8 cellular contexts compared by ENCODE assay signal in the genomic region with DNA sequence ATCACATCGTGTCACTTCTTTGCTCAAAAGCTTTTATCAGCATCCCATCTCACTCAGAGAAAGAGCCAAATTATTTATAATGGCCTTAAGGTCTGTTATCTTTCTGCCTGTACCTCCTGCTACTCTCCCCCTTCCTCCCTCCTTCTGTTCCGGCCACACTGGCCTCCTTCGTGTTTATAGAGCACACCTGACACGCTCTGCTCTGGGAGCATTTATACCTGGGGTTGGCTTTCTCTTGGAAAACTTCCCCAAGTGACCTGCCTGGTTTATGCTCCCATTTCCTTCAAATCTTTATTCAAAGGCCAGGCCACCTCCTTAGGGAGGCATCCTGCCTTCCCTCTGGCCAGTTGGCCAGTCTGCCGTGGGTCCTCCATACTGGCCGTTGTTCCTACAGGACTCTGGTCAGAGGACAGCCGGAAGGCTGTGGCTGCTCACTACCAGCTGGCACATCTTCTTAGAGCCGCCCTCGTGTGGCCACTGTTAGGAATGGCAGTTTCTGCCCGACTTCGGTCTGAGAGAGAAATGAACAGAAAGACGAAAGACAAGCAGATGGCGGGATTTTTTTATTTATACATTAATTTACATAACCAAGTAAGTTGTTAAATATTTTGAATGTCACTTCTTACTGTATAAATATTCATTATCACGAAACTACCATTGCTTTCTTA.
DNase-seq lines count a peak whose midpoint lies in the region; ATAC-seq and TF ChIP-seq lines count a peak whose summit lies in the region.

No MANE protein-coding gene starts in this region.

- no peak overlapping the region for H3K18ac ChIP-seq in IMR-90 (ENCODE audit: low read depth, low read length)

- DNase-seq in EL: peak; percentile 57
- peak; percentile 56 for DNase-seq in IMR-90
- peak; percentile 47 for DNase-seq in SK-N-SH
- DNase-seq in activated naive CD4-positive, alpha-beta T cell treated with anti-CD3 and anti-CD28 coated beads, Interleukin-2, amount 10 ng/mL, durations not matched to agents 7 days and 5 days: peak; percentile 53
- peak; percentile 67 for DNase-seq in Right ventricle myocardium superior
- DNase-seq in posterior vena cava (ENCODE audit: low spot score): peak; percentile 90
- DNase-seq in aorta: peak; percentile 72 to 79

- H2BK120ac ChIP-seq in IMR-90 (ENCODE audit: low read depth, low read length): no peak overlapping the region

- TF ChIP-seq CTCF in IMR-90 (conservative IDR thresholded peaks at IDR 0.05; ENCODE audit: low read depth, low read length): peak; percentile 70
- peak; percentile 87 for TF ChIP-seq CTCF in SK-N-SH (IDR thresholded peaks at IDR 0.05)

- H3K4me1 Mint-ChIP-seq in activated naive CD4-positive, alpha-beta T cell treated with anti-CD3 and anti-CD28 coated beads, Interleukin-2, amount 10 ng/mL, durations not matched to agents 7 days and 5 days: no peaks in the 10 kb centered on the region

- no peaks in the 10 kb centered on the region for H3K9me2 ChIP-seq in SK-N-SH

- H3K36me3 Mint-ChIP-seq in activated naive CD4-positive, alpha-beta T cell treated with anti-CD3 and anti-CD28 coated beads, Interleukin-2, amount 10 ng/mL, durations not matched to agents 7 days and 5 days: no peaks in the 10 kb centered on the region

- POLR2A ChIA-PET in IMR-90 (lab: Charles Lee; ENCODE audit: unreplicated experiment) (no interaction called here), SK-N-SH (lab: Yijun Ruan, JAX) (no interaction called here)

- H3K4me1 ChIP-seq in IMR-90 (ENCODE audit: control insufficient read depth, insufficient read depth, low read length) (no peaks in the 10 kb centered on the region), SK-N-SH (ENCODE audit: control insufficient read depth in 1 of 2, insufficient read depth in 2 of 2, low read depth in 1 of 2, low read length in 1 of 2) (no peaks in the 10 kb centered on the region), aorta (ENCODE audit: control insufficient read depth in 1 of 2, insufficient read depth in 2 of 2, low read length in 2 of 2) (no peaks in the 10 kb centered on the region)

- ATAC-seq in GM21576 (IDR thresholded peaks at IDR 0.05; ENCODE audit: unreplicated experiment): peak; percentile 95
- ATAC-seq in IMR-90 (ENCODE audit: low read depth): peak; percentile 94
- ATAC-seq in Right ventricle myocardium superior (ENCODE audit: poor library complexity): peak; percentile 81
- peak; percentile 63 for ATAC-seq in aorta (ENCODE audit: low FRiP score)

- no peak overlapping the region for H2BK20ac ChIP-seq in IMR-90 (ENCODE audit: low read depth, low read length)

- H4K20me1 ChIP-seq in IMR-90 (ENCODE audit: insufficient read depth, low read length) (no peaks in the 10 kb centered on the region), SK-N-SH (ENCODE audit: insufficient read depth) (no peaks in the 10 kb centered on the region)

- H4K91ac ChIP-seq in IMR-90 (ENCODE audit: insufficient read depth, low read depth, low read length): no peak overlapping the region

- H3K4me3 ChIP-seq in IMR-90 (ENCODE audit: insufficient read depth, low read depth, low read length) (no peak overlapping the region), SK-N-SH (ENCODE audit: low read depth in 2 of 2, low read length in 1 of 2) (peak overlapping the region in 1 of 2 experiments; percentile 35; a peak in 1 of 4 replicates), aorta (ENCODE audit: low read length in 2 of 2) (no peak overlapping the region)

- H2BK15ac ChIP-seq in IMR-90 (ENCODE audit: low read depth, low read length): no peak overlapping the region

- H4K8ac ChIP-seq in IMR-90 (ENCODE audit: low read depth in 2 of 2, low read length in 2 of 2): peak overlapping the region in 1 of 2 experiments; percentile 18; a peak in 1 of 4 replicates

- no peaks in the 10 kb centered on the region for H3K79me1 ChIP-seq in IMR-90 (ENCODE audit: low read depth in 1 of 2, low read length in 2 of 2)

- H3K36me3 ChIP-seq in IMR-90 (ENCODE audit: control insufficient read depth, insufficient read depth, low read length) (no peaks in the 10 kb centered on the region), SK-N-SH (replicated peaks in 1 of 2; ENCODE audit: control insufficient read depth in 1 of 2, insufficient read depth in 2 of 2, low read length in 1 of 2) (no peaks in the 10 kb centered on the region), aorta (ENCODE audit: control insufficient read depth in 1 of 2, insufficient read depth in 2 of 2, low read length in 1 of 2) (no peaks in the 10 kb centered on the region)

- H3K27ac ChIP-seq in IMR-90 (ENCODE audit: insufficient read depth, low read length): no peak overlapping the region
- no peak overlapping the region for H3K27ac ChIP-seq in SK-N-SH (ENCODE audit: low read depth in 2 of 2, low read length in 1 of 2)
- no peak overlapping the region for H3K27ac ChIP-seq in aorta (ENCODE audit: low read depth in 1 of 2, low read length in 2 of 2)

- no peak overlapping the region for H2AK5ac ChIP-seq in IMR-90 (ENCODE audit: low read depth, low read length)

- H3K4me3 Mint-ChIP-seq in activated naive CD4-positive, alpha-beta T cell treated with anti-CD3 and anti-CD28 coated beads, Interleukin-2, amount 10 ng/mL, durations not matched to agents 7 days and 5 days: no peak overlapping the region

- no TSS peak for BruUV-seq in IMR-90 (replicated peaks; lab: Mats Ljungman, UMichigan)

- H3K79me2 ChIP-seq in SK-N-SH (ENCODE audit: insufficient read depth): no peaks in the 10 kb centered on the region

- H3K27ac Mint-ChIP-seq in activated naive CD4-positive, alpha-beta T cell treated with anti-CD3 and anti-CD28 coated beads, Interleukin-2, amount 10 ng/mL, durations not matched to agents 7 days and 5 days: no peak overlapping the region

- no peak overlapping the region for H3K9ac ChIP-seq in IMR-90 (ENCODE audit: low read depth, low read length)
- H3K9ac ChIP-seq in SK-N-SH: no peak overlapping the region

- H3K27me3 Mint-ChIP-seq in activated naive CD4-positive, alpha-beta T cell treated with anti-CD3 and anti-CD28 coated beads, Interleukin-2, amount 10 ng/mL, durations not matched to agents 7 days and 5 days: peaks cover 5% of the 10 kb centered on the region

- no peaks in the 10 kb centered on the region for H3K9me3 Mint-ChIP-seq in activated naive CD4-positive, alpha-beta T cell treated with anti-CD3 and anti-CD28 coated beads, Interleukin-2, amount 10 ng/mL, durations not matched to agents 7 days and 5 days

- H4K5ac ChIP-seq in IMR-90 (ENCODE audit: low read depth, low read length): no peak overlapping the region

- no peak overlapping the region for H3K4ac ChIP-seq in IMR-90 (ENCODE audit: low read depth, low read length)

- H3K4me2 ChIP-seq in IMR-90 (ENCODE audit: low read depth, low read length): no peak overlapping the region
- H3K4me2 ChIP-seq in SK-N-SH: 0 out of 2 replicates have a peak overlapping the region, but pooled peaks have one; percentile 2

- H2AK9ac ChIP-seq in IMR-90 (replicated peaks; ENCODE audit: low read depth, low read length, poor library complexity): no peak overlapping the region

- no peak overlapping the region for H3K56ac ChIP-seq in IMR-90 (ENCODE audit: extremely low read depth, insufficient read depth, low read length)

- H2AFZ ChIP-seq in IMR-90 (replicated peaks; ENCODE audit: low read length, poor library complexity) (peak overlapping the region; percentile 58), SK-N-SH (ENCODE audit: low read depth) (0 out of 2 replicates have a peak overlapping the region, but pooled peaks have one; percentile 48)

- WGBS in IMR-90 (ENCODE audit: extremely low coverage in 2 of 2, insufficient read length in 1 of 2), 2 experiments: no CpG with 5 or more reads among the region's 14 CpGs
- WGBS in SK-N-SH (ENCODE audit: low lambda C conversion rate): 15% methylated on average over 14 of the region's 14 CpGs
- WGBS in aorta, 2 donors: 21 to 30% methylated on average over 14 of the region's 14 CpGs

- TF ChIP-seq POLR2A in IMR-90 (IDR thresholded peaks at IDR 0.05; ENCODE audit: low read depth, low read length): no peak

- no peak overlapping the region for H2BK5ac ChIP-seq in IMR-90 (ENCODE audit: low read depth, low read length, poor library complexity, severe bottlenecking)

- H3K9me3 ChIP-seq in IMR-90 (ENCODE audit: control insufficient read depth, insufficient read depth, low read length) (no peaks in the 10 kb centered on the region), SK-N-SH (no peaks in the 10 kb centered on the region), aorta (ENCODE audit: control insufficient read depth, low read length) (no peaks in the 10 kb centered on the region)

- no peaks in the 10 kb centered on the region for H3K9me1 ChIP-seq in IMR-90 (ENCODE audit: insufficient read depth, low read length)

- no peaks in the 10 kb centered on the region; the same call in 1 of the 2 replicates for H3K27me3 ChIP-seq in IMR-90 (ENCODE audit: control insufficient read depth, insufficient read depth, low read length)
- no peaks in the 10 kb centered on the region for H3K27me3 ChIP-seq in SK-N-SH (ENCODE audit: insufficient read depth)
- no peaks in the 10 kb centered on the region for H3K27me3 ChIP-seq in aorta (ENCODE audit: control insufficient read depth in 1 of 2, insufficient read depth in 2 of 2, low read length in 1 of 2)

- H3K14ac ChIP-seq in IMR-90 (replicated peaks; ENCODE audit: low read depth, low read length): no peak overlapping the region

- no peak for TF ChIP-seq EP300 in SK-N-SH (IDR thresholded peaks at IDR 0.05; ENCODE audit: borderline replicate concordance in 1 of 2, low read depth in 1 of 2, low read length in 1 of 2)

- CTCF ChIA-PET in IMR-90 (lab: Yijun Ruan, JAX) (no interaction called here), SK-N-SH (lab: Yijun Ruan, JAX) (interaction anchor here (0.7 to 2.4 kb wide), 7 partner anchors 14 to 214 kb away, joined by 3 to 10 read pairs (median 4); no protein-coding TSS in a partner anchor)
- CTCF ChIA-PET in activated naive CD4-positive, alpha-beta T cell treated with anti-CD3 and anti-CD28 coated beads, Interleukin-2, amount 10 ng/mL, durations not matched to agents 7 days and 5 days (lab: Charles Lee): interaction anchor here (0.6 to 2.3 kb wide), 4 partner anchors 32 to 207 kb away, joined by 3 to 9 read pairs (median 5); no protein-coding TSS in a partner anchor

- H3F3A ChIP-seq in SK-N-SH (replicated peaks; ENCODE audit: insufficient read depth): no peaks in the 10 kb centered on the region

- H3K23ac ChIP-seq in IMR-90 (ENCODE audit: low read depth, low read length): no peak overlapping the region

- in situ Hi-C loops in IMR-90 (cut with MboI; ENCODE audit: low sequenced_read_pairs): no loop called here

- dilution Hi-C loops in IMR-90 (cut with HindIII; ENCODE audit: low sequenced_read_pairs, unreplicated experiment): no loop called here

- intact Hi-C loops in IMR-90 (cut with micrococcal nuclease) (loop anchor here (1.0 kb wide), 3 partner anchors 56 to 207 kb away; no protein-coding TSS in a partner anchor), Right ventricle myocardium superior (cut with DNase I) (loop anchor here (10.0 kb wide), 1 partner anchor 58 kb away; no protein-coding TSS in a partner anchor), posterior vena cava (cut with DNase I) (no loop called here), aorta (cut with DNase I) (loop anchor here in 1 of 2 donors (5.0 kb wide), 1 partner anchor 110 kb away; no protein-coding TSS in a partner anchor)

- TF ChIP-seq RAD21 in IMR-90 (IDR thresholded peaks at IDR 0.05; ENCODE audit: low read length): peak; percentile 68
- peak; percentile 65 for TF ChIP-seq RAD21 in SK-N-SH (IDR thresholded peaks at IDR 0.05; ENCODE audit: low read length)

TF ChIP-seq in SK-N-SH, 30 proteins besides CTCF, POLR2A, EP300 and RAD21 (continues in another document):
- peak; percentile 76 for TF ChIP-seq SMC3 (IDR thresholded peaks at IDR 0.05; ENCODE audit: low read depth, low read length)

Comparison
In these comparisons a context has a peak if more than half of its experiments do, and no peak if none do; other contexts are left out.
1. intact Hi-C loops: an anchor here in IMR-90 (1.0 kb wide) and Right ventricle myocardium superior (10.0 kb wide); none called in posterior vena cava.